In the genomic region with DNA sequence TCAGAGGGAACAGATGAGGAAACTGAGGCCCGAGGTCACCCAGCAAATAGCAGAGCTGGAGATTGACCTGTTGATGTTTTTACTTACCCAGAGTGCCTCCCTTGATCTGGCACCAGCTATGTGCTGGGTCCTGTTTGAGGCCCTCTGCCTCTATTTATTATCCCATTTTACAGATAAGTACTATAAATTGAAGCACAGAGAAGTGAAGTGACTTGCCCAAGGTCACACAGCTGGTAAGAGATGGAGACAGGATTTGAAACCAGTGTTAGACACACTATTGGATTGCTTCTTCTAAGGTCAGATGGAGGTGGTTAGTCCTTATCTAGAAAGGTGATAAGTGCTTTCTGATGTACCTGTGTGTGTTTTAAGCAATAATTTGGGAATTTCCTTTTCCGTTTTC, we compare ENCODE assay signal across 1 cellular context.
A peak's percentile ranks its signal among the peaks of the same experiment; 100 is the strongest.
TF ChIP-seq lines count a peak whose summit lies in the region.

No MANE protein-coding gene starts in this region.

TF ChIP-seq in K562, 482 proteins besides CTCF, POLR2A, EP300 and RAD21 (continued from another document):
- TF ChIP-seq, protein P1, sequence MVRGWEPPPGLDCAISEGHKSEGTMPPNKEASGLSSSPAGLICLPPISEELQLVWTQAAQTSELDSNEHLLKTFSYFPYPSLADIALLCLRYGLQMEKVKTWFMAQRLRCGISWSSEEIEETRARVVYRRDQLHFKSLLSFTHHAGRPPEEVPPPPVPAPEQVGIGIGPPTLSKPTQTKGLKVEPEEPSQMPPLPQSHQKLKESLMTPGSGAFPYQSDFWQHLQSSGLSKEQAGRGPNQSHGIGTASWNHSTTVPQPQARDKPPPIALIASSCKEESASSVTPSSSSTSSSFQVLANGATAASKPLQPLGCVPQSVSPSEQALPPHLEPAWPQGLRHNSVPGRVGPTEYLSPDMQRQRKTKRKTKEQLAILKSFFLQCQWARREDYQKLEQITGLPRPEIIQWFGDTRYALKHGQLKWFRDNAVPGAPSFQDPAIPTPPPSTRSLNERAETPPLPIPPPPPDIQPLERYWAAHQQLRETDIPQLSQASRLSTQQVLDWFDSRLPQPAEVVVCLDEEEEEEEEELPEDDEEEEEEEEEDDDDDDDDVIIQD (CRISPR knock-in tag; IDR thresholded peaks at IDR 0.05): no peak
- TF ChIP-seq CREBBP (IDR thresholded peaks at IDR 0.05; ENCODE audit: low read depth, low read length) (no peak), NR2C1 (IDR thresholded peaks at IDR 0.05) (no peak), NR2C1 (tag; IDR thresholded peaks at IDR 0.05) (no peak), SLC30A9 (CRISPR knock-in tag; IDR thresholded peaks at IDR 0.05) (no peak), POLR3A (IDR thresholded peaks at IDR 0.05; ENCODE audit: borderline replicate concordance, extremely low read depth, insufficient read depth, insufficient read length) (no peak), ATF1 (CRISPR knock-in tag; IDR thresholded peaks at IDR 0.05) (no peak), ATF1 (tag; IDR thresholded peaks at IDR 0.05) (no peak), BCOR (IDR thresholded peaks at IDR 0.05) (peak; percentile 50; the same call in 1 of the 2 replicates), SRSF9 (IDR thresholded peaks at IDR 0.05; ENCODE audit: borderline replicate concordance, low read depth, low read length) (no peak), CREM (IDR thresholded peaks at IDR 0.05; ENCODE audit: low read depth) (no peak), ZFP36 (IDR thresholded peaks at IDR 0.05; ENCODE audit: low read depth, low read length, partially characterized antibody) (peak; percentile 12), ETS2 (tag; IDR thresholded peaks at IDR 0.05; ENCODE audit: borderline replicate concordance, poor library complexity, severe bottlenecking) (no peak), ETV1 (tag; conservative IDR thresholded peaks at IDR 0.05; ENCODE audit: low read depth) (no peak), RBM25 (IDR thresholded peaks at IDR 0.05; ENCODE audit: low read depth, low read length, severe bottlenecking) (peak; percentile 76)
- TF ChIP-seq, protein P2, sequence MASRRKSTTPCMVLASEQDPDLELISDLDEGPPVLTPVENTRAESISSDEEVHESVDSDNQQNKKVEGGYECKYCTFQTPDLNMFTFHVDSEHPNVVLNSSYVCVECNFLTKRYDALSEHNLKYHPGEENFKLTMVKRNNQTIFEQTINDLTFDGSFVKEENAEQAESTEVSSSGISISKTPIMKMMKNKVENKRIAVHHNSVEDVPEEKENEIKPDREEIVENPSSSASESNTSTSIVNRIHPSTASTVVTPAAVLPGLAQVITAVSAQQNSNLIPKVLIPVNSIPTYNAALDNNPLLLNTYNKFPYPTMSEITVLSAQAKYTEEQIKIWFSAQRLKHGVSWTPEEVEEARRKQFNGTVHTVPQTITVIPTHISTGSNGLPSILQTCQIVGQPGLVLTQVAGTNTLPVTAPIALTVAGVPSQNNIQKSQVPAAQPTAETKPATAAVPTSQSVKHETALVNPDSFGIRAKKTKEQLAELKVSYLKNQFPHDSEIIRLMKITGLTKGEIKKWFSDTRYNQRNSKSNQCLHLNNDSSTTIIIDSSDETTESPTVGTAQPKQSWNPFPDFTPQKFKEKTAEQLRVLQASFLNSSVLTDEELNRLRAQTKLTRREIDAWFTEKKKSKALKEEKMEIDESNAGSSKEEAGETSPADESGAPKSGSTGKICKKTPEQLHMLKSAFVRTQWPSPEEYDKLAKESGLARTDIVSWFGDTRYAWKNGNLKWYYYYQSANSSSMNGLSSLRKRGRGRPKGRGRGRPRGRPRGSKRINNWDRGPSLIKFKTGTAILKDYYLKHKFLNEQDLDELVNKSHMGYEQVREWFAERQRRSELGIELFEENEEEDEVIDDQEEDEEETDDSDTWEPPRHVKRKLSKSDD (conservative IDR thresholded peaks at IDR 0.05; ENCODE audit: low read length): no peak
- TF ChIP-seq, protein P3, sequence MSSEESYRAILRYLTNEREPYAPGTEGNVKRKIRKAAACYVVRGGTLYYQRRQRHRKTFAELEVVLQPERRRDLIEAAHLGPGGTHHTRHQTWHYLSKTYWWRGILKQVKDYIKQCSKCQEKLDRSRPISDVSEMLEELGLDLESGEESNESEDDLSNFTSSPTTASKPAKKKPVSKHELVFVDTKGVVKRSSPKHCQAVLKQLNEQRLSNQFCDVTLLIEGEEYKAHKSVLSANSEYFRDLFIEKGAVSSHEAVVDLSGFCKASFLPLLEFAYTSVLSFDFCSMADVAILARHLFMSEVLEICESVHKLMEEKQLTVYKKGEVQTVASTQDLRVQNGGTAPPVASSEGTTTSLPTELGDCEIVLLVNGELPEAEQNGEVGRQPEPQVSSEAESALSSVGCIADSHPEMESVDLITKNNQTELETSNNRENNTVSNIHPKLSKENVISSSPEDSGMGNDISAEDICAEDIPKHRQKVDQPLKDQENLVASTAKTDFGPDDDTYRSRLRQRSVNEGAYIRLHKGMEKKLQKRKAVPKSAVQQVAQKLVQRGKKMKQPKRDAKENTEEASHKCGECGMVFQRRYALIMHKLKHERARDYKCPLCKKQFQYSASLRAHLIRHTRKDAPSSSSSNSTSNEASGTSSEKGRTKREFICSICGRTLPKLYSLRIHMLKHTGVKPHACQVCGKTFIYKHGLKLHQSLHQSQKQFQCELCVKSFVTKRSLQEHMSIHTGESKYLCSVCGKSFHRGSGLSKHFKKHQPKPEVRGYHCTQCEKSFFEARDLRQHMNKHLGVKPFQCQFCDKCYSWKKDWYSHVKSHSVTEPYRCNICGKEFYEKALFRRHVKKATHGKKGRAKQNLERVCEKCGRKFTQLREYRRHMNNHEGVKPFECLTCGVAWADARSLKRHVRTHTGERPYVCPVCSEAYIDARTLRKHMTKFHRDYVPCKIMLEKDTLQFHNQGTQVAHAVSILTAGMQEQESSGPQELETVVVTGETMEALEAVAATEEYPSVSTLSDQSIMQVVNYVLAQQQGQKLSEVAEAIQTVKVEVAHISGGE (CRISPR knock-in tag; IDR thresholded peaks at IDR 0.05): no peak
- TF ChIP-seq, protein P4, sequence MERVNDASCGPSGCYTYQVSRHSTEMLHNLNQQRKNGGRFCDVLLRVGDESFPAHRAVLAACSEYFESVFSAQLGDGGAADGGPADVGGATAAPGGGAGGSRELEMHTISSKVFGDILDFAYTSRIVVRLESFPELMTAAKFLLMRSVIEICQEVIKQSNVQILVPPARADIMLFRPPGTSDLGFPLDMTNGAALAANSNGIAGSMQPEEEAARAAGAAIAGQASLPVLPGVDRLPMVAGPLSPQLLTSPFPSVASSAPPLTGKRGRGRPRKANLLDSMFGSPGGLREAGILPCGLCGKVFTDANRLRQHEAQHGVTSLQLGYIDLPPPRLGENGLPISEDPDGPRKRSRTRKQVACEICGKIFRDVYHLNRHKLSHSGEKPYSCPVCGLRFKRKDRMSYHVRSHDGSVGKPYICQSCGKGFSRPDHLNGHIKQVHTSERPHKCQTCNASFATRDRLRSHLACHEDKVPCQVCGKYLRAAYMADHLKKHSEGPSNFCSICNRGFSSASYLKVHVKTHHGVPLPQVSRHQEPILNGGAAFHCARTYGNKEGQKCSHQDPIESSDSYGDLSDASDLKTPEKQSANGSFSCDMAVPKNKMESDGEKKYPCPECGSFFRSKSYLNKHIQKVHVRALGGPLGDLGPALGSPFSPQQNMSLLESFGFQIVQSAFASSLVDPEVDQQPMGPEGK (CRISPR knock-in tag; IDR thresholded peaks at IDR 0.05; ENCODE audit: borderline replicate concordance): no peak
